In the genomic region with DNA sequence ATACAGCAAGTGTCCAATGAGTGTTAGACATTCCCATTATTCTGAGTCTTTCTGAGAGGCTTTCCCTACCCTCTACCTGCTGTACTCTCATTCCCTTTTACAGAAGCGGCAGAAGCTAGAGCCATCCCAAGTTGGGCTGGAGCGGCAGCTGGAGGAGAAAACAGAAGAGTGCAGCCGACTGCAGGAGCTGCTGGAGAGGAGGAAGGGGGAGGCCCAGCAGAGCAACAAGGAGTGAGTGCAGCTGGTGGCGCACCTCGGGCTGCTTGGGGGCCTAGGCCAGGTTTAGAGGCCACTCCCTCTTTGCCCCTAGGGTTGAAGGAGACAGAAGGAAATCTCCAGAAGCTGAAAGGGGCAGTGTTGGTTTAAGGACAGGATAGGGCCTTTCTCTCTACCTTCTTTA, we compare ENCODE assay signal across 20 cellular contexts.
"Had no signal": no experiment of that assay in that cellular context is flagged by ENCODE, and none has a peak within 500 bp of the region (broad histone marks: within the 10 kb centered on the region; RNA-seq: fewer than 3 reads in every experiment).

No MANE protein-coding gene starts in this region.

- H3K9me3 ChIP-seq: MG63, SJCRH30 had no signal

- H3K27ac ChIP-seq: RWPE1, SJCRH30 had no signal

- H3K36me3 ChIP-seq: MG63, SJCRH30 had no signal

- H3K4me1 ChIP-seq: SJCRH30 had no signal

- ATAC-seq: SK-N-SH treated with all-trans-retinoic acid at 6 μM for 48 hours had no signal

- DNase-seq: Karpas-422, KG1, MG63, NCI-H1092, NCI-H1105 treated with DMSO at 0.1 percent for 48 hours, NCI-H1436, NCI-H187, NCI-H2029, NCI-H2081 treated with DMSO at 0.1 percent for 48 hours, NCI-H2171, NCI-H226, NCI-H446, NCI-H510A, NCI-H524 treated with DMSO at 0.1 percent for 48 hours, NCI-H69, NCI-H774, SHP77, SJCRH30 had no signal

- H3K27me3 ChIP-seq: MG63, SJCRH30 had no signal

- H3K4me3 ChIP-seq: MG63, SJCRH30 had no signal
